Comparison of ENCODE assay signal across 1 cellular context in the genomic region with DNA sequence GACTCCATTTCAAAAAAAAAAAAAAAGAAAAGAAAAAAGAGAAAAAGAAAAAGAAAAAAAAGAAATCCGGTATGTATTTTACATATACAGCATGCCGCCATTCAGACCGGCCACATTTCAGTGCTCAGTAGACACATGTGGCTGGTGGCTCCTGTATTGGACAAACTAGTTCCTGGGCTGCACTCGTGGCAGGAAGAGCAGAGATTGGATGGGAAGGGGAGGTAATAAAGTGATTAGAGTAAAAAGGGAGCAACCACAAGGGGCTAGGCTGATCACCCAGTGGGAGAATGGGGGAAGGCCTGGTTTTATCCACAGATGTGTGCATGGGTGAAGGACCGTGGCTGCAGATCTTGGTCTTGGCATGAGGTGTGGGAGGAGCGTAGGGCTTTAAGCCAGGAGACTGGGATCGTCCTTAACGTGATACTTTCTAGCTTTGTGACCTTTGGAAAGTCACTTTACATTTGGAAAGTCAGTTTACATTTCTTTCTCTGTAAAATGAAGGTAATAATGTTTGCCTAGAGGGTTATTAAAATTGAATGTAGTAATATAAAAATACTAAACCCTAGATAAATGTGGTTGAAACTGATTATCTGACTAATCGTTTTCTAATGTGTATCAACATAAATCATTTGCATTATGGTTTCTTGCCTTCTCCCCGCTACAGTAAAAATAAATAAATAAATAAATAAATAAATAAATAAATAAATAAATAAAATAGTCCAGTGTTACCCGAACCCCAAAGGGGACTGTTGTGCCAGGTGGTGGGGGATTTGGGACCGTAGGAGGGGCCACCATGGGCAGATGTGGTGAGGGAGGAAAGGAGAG.
TF ChIP-seq lines count a peak whose summit lies in the region.

No MANE protein-coding gene starts in this region.

TF ChIP-seq in A549, 52 proteins besides CTCF, POLR2A, EP300 and RAD21:
- TF ChIP-seq NPAS2 (CRISPR knock-in tag; IDR thresholded peaks at IDR 0.05; ENCODE audit: borderline replicate concordance), result no peak
- TF ChIP-seq ZC3H11A (IDR thresholded peaks at IDR 0.05), result peak; percentile 66
